20 cellular contexts compared by ENCODE assay signal in genomic region chr1:28280961-28281360, GRCh38. TPM values are rescaled to one million over a fixed set of nuclear protein-coding genes. Genes with fewer than 3 reads are reported as not detected.
DNase-seq lines count a peak whose midpoint lies in the region; ATAC-seq, FAIRE-seq and TF ChIP-seq lines count a peak whose summit lies in the region.
"Had no signal": no experiment of that assay in that cellular context is flagged by ENCODE, and none has a peak within 500 bp of the region (broad histone marks: within the 10 kb centered on the region; RNA-seq: fewer than 3 reads in every experiment).

No MANE protein-coding gene starts in this region.

- no peak for FAIRE-seq in H1 (lab: Jason Lieb, UNC)
- FAIRE-seq: GM12891, H54 had no signal

- no peak overlapping the region for H3K9ac ChIP-seq in IMR-90 (ENCODE audit: low read depth, low read length)
- no peak overlapping the region for H3K9ac ChIP-seq in H1 (replicated peaks in 1 of 4; ENCODE audit: extremely low read depth in 1 of 4, low read depth in 3 of 4, low read length in 3 of 4)
- peak overlapping the region in 1 of 2 donors; percentile 11 for H3K9ac ChIP-seq in liver (ENCODE audit: low read depth in 1 of 2, low read length in 2 of 2)
- H3K9ac ChIP-seq in subcutaneous abdominal adipose tissue (ENCODE audit: low read length in 5 of 5): peak overlapping the region in 3 of 5 donors; percentile 21 to 61 (median 55)
- H3K9ac ChIP-seq: BLaER1 had no signal

- H2BK12ac ChIP-seq in H1 (ENCODE audit: low read depth, low read length): no peak overlapping the region

- H3K27me3 ChIP-seq in IMR-90 (ENCODE audit: control insufficient read depth, insufficient read depth, low read length) (no peaks in the 10 kb centered on the region), H1 (replicated peaks in 1 of 4; ENCODE audit: control insufficient read depth in 3 of 4, extremely low read depth in 1 of 4, insufficient read depth in 3 of 4, low read length in 3 of 4) (no peaks in the 10 kb centered on the region), liver (ENCODE audit: control insufficient read depth in 4 of 4, insufficient read depth in 4 of 4, low read length in 3 of 4) (no peaks in the 10 kb centered on the region), subcutaneous abdominal adipose tissue (ENCODE audit: control insufficient read depth in 5 of 5, insufficient read depth in 4 of 5, low read length in 5 of 5) (no peaks in the 10 kb centered on the region)
- H3K27me3 ChIP-seq: BLaER1 had no signal

- no peak overlapping the region for H4K91ac ChIP-seq in IMR-90 (ENCODE audit: insufficient read depth, low read depth, low read length)
- no peak overlapping the region for H4K91ac ChIP-seq in H1 (replicated peaks; ENCODE audit: insufficient read length, low read length)

- intact Hi-C loops in IMR-90 (cut with micrococcal nuclease): no loop called here

- H3K4me1 ChIP-seq in IMR-90 (ENCODE audit: control insufficient read depth, insufficient read depth, low read length): no peaks in the 10 kb centered on the region
- no peaks in the 10 kb centered on the region for H3K4me1 ChIP-seq in H1 (replicated peaks in 1 of 4; ENCODE audit: control insufficient read depth in 3 of 4, insufficient read depth in 4 of 4, low read length in 3 of 4)
- peaks cover 22 to 53% (median 40%) of the 10 kb centered on the region in 4 donors for H3K4me1 ChIP-seq in liver (ENCODE audit: control insufficient read depth in 4 of 4, insufficient read depth in 4 of 4, low read length in 3 of 4)
- peaks cover 14 to 52% (median 46%) of the 10 kb centered on the region in 5 donors for H3K4me1 ChIP-seq in subcutaneous abdominal adipose tissue (ENCODE audit: control insufficient read depth in 5 of 5, insufficient read depth in 5 of 5, low read length in 5 of 5)

- peaks cover 11% of the 10 kb centered on the region; the same call in 1 of the 2 replicates for H3K9me1 ChIP-seq in IMR-90 (ENCODE audit: insufficient read depth, low read length)

- BruUV-seq in IMR-90 (replicated peaks; lab: Mats Ljungman, UMichigan): no TSS peak

- TF ChIP-seq RAD21 in IMR-90 (IDR thresholded peaks at IDR 0.05; ENCODE audit: low read length) (no peak), H1 (IDR thresholded peaks at IDR 0.05 in 1 of 2, conservative IDR thresholded peaks at IDR 0.05 in 1 of 2; ENCODE audit: low read depth in 2 of 2, low read length in 2 of 2) (no peak), liver (IDR thresholded peaks at IDR 0.05) (no peak)

- H3K36me3 ChIP-seq in IMR-90 (ENCODE audit: control insufficient read depth, insufficient read depth, low read length): peaks cover 60% of the 10 kb centered on the region
- H3K36me3 ChIP-seq in H1 (ENCODE audit: control insufficient read depth in 2 of 4, insufficient read depth in 4 of 4, low read length in 3 of 4): peaks cover 25 to 60% (median 43%) of the 10 kb centered on the region in 4 experiments
- H3K36me3 ChIP-seq in liver (ENCODE audit: control insufficient read depth in 4 of 4, insufficient read depth in 3 of 4, low read depth in 1 of 4, low read length in 3 of 4): peaks cover 6 to 28% (median 19%) of the 10 kb centered on the region in 4 donors
- H3K36me3 ChIP-seq in subcutaneous abdominal adipose tissue (ENCODE audit: control insufficient read depth in 5 of 5, insufficient read depth in 5 of 5, low read length in 5 of 5): peaks cover 6 to 51% (median 31%) of the 10 kb centered on the region in 5 donors

- DNase-seq in IMR-90: no peak
- DNase-seq in H1 (ENCODE audit: low read depth in 1 of 2, low spot score in 2 of 2): no peak
- no peak for DNase-seq in dedifferentiated amniotic fluid mesenchymal stem cell (ENCODE audit: extremely low spot score)
- DNase-seq in NCI-H1048 (lab: John Stamatoyannopoulos, UW): no peak
- DNase-seq in NCI-H1105 (lab: John Stamatoyannopoulos, UW): no peak
- DNase-seq: activated CD8-positive, alpha-beta memory T cell treated with anti-CD3 and anti-CD28 coated beads, Interleukin-2, amount 50 U/mL, for 4 hours; activated naive CD8-positive, alpha-beta T cell treated with anti-CD3 and anti-CD28 coated beads for 36 hours; Calu3; effector CD8-positive, alpha-beta T cell; erythroblast; NCI-H1092; NCI-H2029; NCI-H748 treated with DMSO at 0.1 percent for 48 hours; T-helper 9 cell had no signal

- H2AK9ac ChIP-seq in IMR-90 (replicated peaks; ENCODE audit: low read depth, low read length, poor library complexity): peak overlapping the region; percentile 19

- no peak overlapping the region for H3K4me3 ChIP-seq in IMR-90 (ENCODE audit: insufficient read depth, low read depth, low read length)
- no peak overlapping the region for H3K4me3 ChIP-seq in H1 (ENCODE audit: extremely low read depth in 1 of 4, insufficient read depth in 2 of 4, low read depth in 3 of 4, low read length in 4 of 4)
- H3K4me3 ChIP-seq in liver (ENCODE audit: low read depth in 1 of 3, low read length in 3 of 3): no peak overlapping the region
- peak overlapping the region; percentile 5 to 40 (median 13) for H3K4me3 ChIP-seq in subcutaneous abdominal adipose tissue (ENCODE audit: low read depth in 1 of 5, low read length in 5 of 5)
- H3K4me3 ChIP-seq: BLaER1 had no signal

- TF ChIP-seq EP300 in H1 (IDR thresholded peaks at IDR 0.05; ENCODE audit: borderline replicate concordance in 1 of 2, low read depth in 2 of 2, low read length in 2 of 2): no peak

- H4K20me1 ChIP-seq in IMR-90 (ENCODE audit: insufficient read depth, low read length): peaks cover 40% of the 10 kb centered on the region
- H4K20me1 ChIP-seq in H1 (replicated peaks in 1 of 2; ENCODE audit: control insufficient read depth in 1 of 2, insufficient read depth in 2 of 2, low read length in 2 of 2): peaks cover 0 to 5% of the 10 kb centered on the region in 2 experiments
- H4K20me1 ChIP-seq: BLaER1 had no signal

- H3K14ac ChIP-seq in IMR-90 (replicated peaks; ENCODE audit: low read depth, low read length): no peak overlapping the region
- no peak overlapping the region for H3K14ac ChIP-seq in H1 (ENCODE audit: insufficient read length)

- no peak overlapping the region for H4K8ac ChIP-seq in IMR-90 (ENCODE audit: low read depth in 2 of 2, low read length in 2 of 2)
- no peak overlapping the region for H4K8ac ChIP-seq in H1 (ENCODE audit: extremely low read depth, insufficient read depth, low read length)

- H2BK15ac ChIP-seq in IMR-90 (ENCODE audit: low read depth, low read length) (no peak overlapping the region), H1 (ENCODE audit: low read length) (no peak overlapping the region)

- dilution Hi-C loops in IMR-90 (cut with HindIII; ENCODE audit: low sequenced_read_pairs, unreplicated experiment): no loop called here

- H3K4me2 ChIP-seq in IMR-90 (ENCODE audit: low read depth, low read length) (no peak overlapping the region), H1 (ENCODE audit: insufficient read depth in 1 of 2, low read depth in 2 of 2, low read length in 2 of 2) (no peak overlapping the region)
- H3K4me2 ChIP-seq: BLaER1 had no signal

- H3K23ac ChIP-seq in IMR-90 (ENCODE audit: low read depth, low read length) (no peak overlapping the region), H1 (ENCODE audit: insufficient read length) (no peak overlapping the region)

- H2BK5ac ChIP-seq in IMR-90 (ENCODE audit: low read depth, low read length, poor library complexity, severe bottlenecking) (no peak overlapping the region), H1 (ENCODE audit: low read depth, low read length) (0 out of 2 replicates have a peak overlapping the region, but pooled peaks have one; percentile 24)

- no peaks in the 10 kb centered on the region for H3K23me2 ChIP-seq in H1 (ENCODE audit: low read depth, low read length)

- no peak overlapping the region for H4K5ac ChIP-seq in IMR-90 (ENCODE audit: low read depth, low read length)
- H4K5ac ChIP-seq in H1 (ENCODE audit: insufficient read length, low read depth, low read length): no peak overlapping the region

- no peak for ATAC-seq in IMR-90 (ENCODE audit: low read depth)
- ATAC-seq: WTC11 had no signal

- H3K9me3 ChIP-seq in IMR-90 (ENCODE audit: control insufficient read depth, insufficient read depth, low read length) (no peaks in the 10 kb centered on the region), H1 (ENCODE audit: insufficient read depth in 2 of 2, low read depth in 1 of 2, low read length in 1 of 2) (no peaks in the 10 kb centered on the region), liver (ENCODE audit: control insufficient read depth in 4 of 4, low read length in 3 of 4) (no peaks in the 10 kb centered on the region), subcutaneous abdominal adipose tissue (ENCODE audit: control insufficient read depth in 5 of 5, low read length in 5 of 5) (no peaks in the 10 kb centered on the region)
- H3K9me3 ChIP-seq: BLaER1 had no signal

- H3K79me1 ChIP-seq in IMR-90 (ENCODE audit: low read depth in 1 of 2, low read length in 2 of 2): peaks cover 18 to 54% of the 10 kb centered on the region in 2 experiments
- no peaks in the 10 kb centered on the region for H3K79me1 ChIP-seq in H1 (ENCODE audit: low read depth, low read length)

- no peak for TF ChIP-seq POLR2A in IMR-90 (IDR thresholded peaks at IDR 0.05; ENCODE audit: low read depth, low read length)
- no peak for TF ChIP-seq POLR2A in H1 (IDR thresholded peaks at IDR 0.05; ENCODE audit: control extremely low read depth in 1 of 2, low read depth in 2 of 2, low read length in 2 of 2)

- TF ChIP-seq CTCF in IMR-90 (conservative IDR thresholded peaks at IDR 0.05; ENCODE audit: low read depth, low read length) (no peak), H1 (IDR thresholded peaks at IDR 0.05; ENCODE audit: control extremely low read depth in 1 of 3, insufficient read depth in 1 of 3, low read depth in 1 of 3, low read length in 3 of 3) (no peak), liver (IDR thresholded peaks at IDR 0.05; ENCODE audit: low read depth, low read length, missing input control) (no peak)

- no peak overlapping the region for H2BK20ac ChIP-seq in IMR-90 (ENCODE audit: low read depth, low read length)
- no peak overlapping the region for H2BK20ac ChIP-seq in H1 (ENCODE audit: low read length)

- WGBS in IMR-90 (ENCODE audit: extremely low coverage in 2 of 2, insufficient read length in 1 of 2), 2 experiments: no CpG with 5 or more reads among the region's 5 CpGs
- 98% methylated on average over 5 of the region's 5 CpGs; no CpG with 5 or more reads in 1 of the 2 experiments for WGBS in H1 (ENCODE audit: extremely low coverage in 1 of 2, insufficient coverage in 1 of 2, insufficient read length in 1 of 2, insufficient replicate concordance in 2 of 2, low coverage in 1 of 2, low lambda C conversion rate in 2 of 2, missing lambda C conversion rate in 1 of 2), 2 experiments
- 59% methylated on average over 5 of the region's 5 CpGs for WGBS in liver

- H3K4ac ChIP-seq in IMR-90 (ENCODE audit: low read depth, low read length) (no peak overlapping the region), H1 (replicated peaks; ENCODE audit: insufficient read length, low read depth, low read length) (no peak overlapping the region)

- H3K79me2 ChIP-seq in H1 (ENCODE audit: control insufficient read depth in 1 of 2, insufficient read depth in 2 of 2, low read length in 2 of 2): no peaks in the 10 kb centered on the region

- H3K56ac ChIP-seq in IMR-90 (ENCODE audit: extremely low read depth, insufficient read depth, low read length) (no peak overlapping the region), H1 (replicated peaks; ENCODE audit: insufficient read length, low read depth, low read length) (no peak overlapping the region)

- no peak overlapping the region for H2AK5ac ChIP-seq in IMR-90 (ENCODE audit: low read depth, low read length)
- no peak overlapping the region for H2AK5ac ChIP-seq in H1 (ENCODE audit: low read depth, low read length)

- CTCF ChIA-PET in IMR-90 (lab: Yijun Ruan, JAX): no interaction called here
- CTCF ChIA-PET in H1 (lab: Charles Lee; ENCODE audit: partially characterized antibody): interaction anchor here (0.6 to 2.7 kb wide), 4 partner anchors 32 to 356 kb away, joined by 3 to 9 read pairs (median 3); no protein-coding TSS in a partner anchor

- H2BK120ac ChIP-seq in IMR-90 (ENCODE audit: low read depth, low read length) (no peak overlapping the region), H1 (replicated peaks; ENCODE audit: low read depth, low read length) (no peak overlapping the region)

- H2AFZ ChIP-seq in IMR-90 (replicated peaks; ENCODE audit: low read length, poor library complexity) (no peak overlapping the region), H1 (ENCODE audit: low read length) (no peak overlapping the region)

- POLR2A ChIA-PET in IMR-90 (lab: Charles Lee; ENCODE audit: unreplicated experiment): no interaction called here
- POLR2A ChIA-PET in H1 (lab: Charles Lee; ENCODE audit: partially characterized antibody): interaction anchor here (1.2 to 20.8 kb wide), 4 partner anchors 8 to 32 kb away, joined by 3 to 324 read pairs (median 5); partner anchors contain the start of gene SESN2

- in situ Hi-C loops in IMR-90 (cut with MboI; ENCODE audit: low sequenced_read_pairs): no loop called here

- H3K18ac ChIP-seq in IMR-90 (ENCODE audit: low read depth, low read length) (no peak overlapping the region), H1 (ENCODE audit: extremely low read depth, low read length) (no peak overlapping the region)

- no peak overlapping the region for H3K27ac ChIP-seq in IMR-90 (ENCODE audit: insufficient read depth, low read length)
- no peak overlapping the region for H3K27ac ChIP-seq in H1 (ENCODE audit: low read depth, low read length)
- H3K27ac ChIP-seq in liver (ENCODE audit: low read depth in 1 of 2, low read length in 2 of 2): peak overlapping the region; percentile 79 to 83
- peak overlapping the region; percentile 89 for H3K27ac ChIP-seq in subcutaneous abdominal adipose tissue (ENCODE audit: low read depth, low read length)
- H3K27ac ChIP-seq: BLaER1 had no signal

RNA-seq across cellular contexts. Expression of gene SESN2, which starts 21.6 kb away (rescaled TPM):
- total RNA-seq in IMR-90 (2012; rRNA removed) (8.1 and 10.2 TPM in 2 replicates), liver (10 to 100 TPM in 1 of 2 donors, 1 to 10 TPM in 1; 5.5 to 10.6 TPM)
- polyA plus RNA-seq in IMR-90 (2012; rRNA removed) (20.9 and 21.7 TPM in 2 replicates), H1 (2011; rRNA removed) (33.0 and 54.4 TPM in 2 replicates), liver (10 to 100 TPM; 10.7 to 13.0 TPM)
- polyA plus RNA-seq in IMR-90 (2012; cell fraction: cytosol; rRNA removed): 12.0 and 27.8 TPM in 2 replicates
- polyA plus RNA-seq in IMR-90 (2012; cell fraction: nucleus; rRNA removed; ENCODE audit: low replicate concordance): 32.4 and 50.9 TPM in 2 replicates
- 22.6 and 25.1 TPM in 2 replicates for total RNA-seq in H1 (2021; fragmentation: NEBNext Ultra II Directional; extraction: Animal tissue kit (Norgen Biotek cat#: 25700))
- polyA plus RNA-seq in H1 (2011; cell fraction: cytosol; rRNA removed): 37.0 TPM
- 57.7 TPM for polyA plus RNA-seq in H1 (2011; cell fraction: nucleus; rRNA removed)
- polyA plus RNA-seq in H1 (2012, experiment 1 of 2): 21.4 to 30.0 TPM (median 25.6 TPM) in 4 replicates
- polyA plus RNA-seq in H1 (2012, experiment 2 of 2): 37.1 TPM
- 20.7 TPM for polyA plus RNA-seq in H1 (2013, experiment 1 of 2)
- 19.6 TPM for polyA plus RNA-seq in H1 (2013, experiment 2 of 2)
- polyA minus RNA-seq in H1 (2011; rRNA and poly(A)+ RNA removed): 35.6 and 41.8 TPM in 2 replicates
- 33.8 TPM for polyA minus RNA-seq in H1 (2011; cell fraction: cytosol; rRNA and poly(A)+ RNA removed)
- 23.1 TPM for polyA minus RNA-seq in H1 (2011; cell fraction: nucleus; rRNA and poly(A)+ RNA removed)

RNA-seq across cellular contexts. Expression of gene ATP5IF1, which starts 45.0 kb away (rescaled TPM):
- 33.7 and 120 TPM in 2 replicates for total RNA-seq in IMR-90 (2012; rRNA removed)
- polyA plus RNA-seq in IMR-90 (2012; rRNA removed): 105 and 143 TPM in 2 replicates
- polyA plus RNA-seq in IMR-90 (2012; cell fraction: cytosol; rRNA removed): 291 and 630 TPM in 2 replicates
- 54.6 and 152 TPM in 2 replicates for polyA plus RNA-seq in IMR-90 (2012; cell fraction: nucleus; rRNA removed; ENCODE audit: low replicate concordance)
- total RNA-seq in H1 (2021; fragmentation: NEBNext Ultra II Directional; extraction: Animal tissue kit (Norgen Biotek cat#: 25700)): 198 and 202 TPM in 2 replicates
- 242 and 292 TPM in 2 replicates for polyA plus RNA-seq in H1 (2011; rRNA removed)
- 541 TPM for polyA plus RNA-seq in H1 (2011; cell fraction: cytosol; rRNA removed)
- polyA plus RNA-seq in H1 (2011; cell fraction: nucleus; rRNA removed): 149 TPM
- polyA plus RNA-seq in H1 (2012, experiment 1 of 2): 353 to 427 TPM (median 404 TPM) in 4 replicates
- 148 TPM for polyA plus RNA-seq in H1 (2012, experiment 2 of 2)
- polyA plus RNA-seq in H1 (2013, experiment 1 of 2): 547 TPM
- polyA plus RNA-seq in H1 (2013, experiment 2 of 2): 580 TPM
- 16.3 and 22.7 TPM in 2 replicates for polyA minus RNA-seq in H1 (2011; rRNA and poly(A)+ RNA removed)
- 88.7 TPM for polyA minus RNA-seq in H1 (2011; cell fraction: cytosol; rRNA and poly(A)+ RNA removed)
- 56.0 TPM for polyA minus RNA-seq in H1 (2011; cell fraction: nucleus; rRNA and poly(A)+ RNA removed)
- 100 to 1,000 TPM; 136 to 154 TPM for total RNA-seq in liver
- polyA plus RNA-seq in liver: 100 to 1,000 TPM; 181 to 456 TPM

RNA-seq across cellular contexts. Expression of gene MED18, which starts 47.9 kb away (rescaled TPM):
- total RNA-seq in IMR-90 (2012; rRNA removed): 28.9 and 32.8 TPM in 2 replicates
- 12.2 and 12.9 TPM in 2 replicates for polyA plus RNA-seq in IMR-90 (2012; rRNA removed)
- polyA plus RNA-seq in IMR-90 (2012; cell fraction: cytosol; rRNA removed): 8.0 and 8.7 TPM in 2 replicates
- 3.9 and 6.0 TPM in 2 replicates for polyA plus RNA-seq in IMR-90 (2012; cell fraction: nucleus; rRNA removed; ENCODE audit: low replicate concordance)
- 10.4 and 13.7 TPM in 2 replicates for total RNA-seq in H1 (2021; fragmentation: NEBNext Ultra II Directional; extraction: Animal tissue kit (Norgen Biotek cat#: 25700))
- polyA plus RNA-seq in H1 (2011; rRNA removed): 17.3 and 17.5 TPM in 2 replicates
- polyA plus RNA-seq in H1 (2011; cell fraction: cytosol; rRNA removed): 16.2 TPM
- polyA plus RNA-seq in H1 (2011; cell fraction: nucleus; rRNA removed): 16.7 TPM
- polyA plus RNA-seq in H1 (2012, experiment 1 of 2): 16.1 to 19.7 TPM (median 16.4 TPM) in 4 replicates
- polyA plus RNA-seq in H1 (2012, experiment 2 of 2): 22.1 TPM
- polyA plus RNA-seq in H1 (2013, experiment 1 of 2): 8.0 TPM
- polyA plus RNA-seq in H1 (2013, experiment 2 of 2): 8.4 TPM
- polyA minus RNA-seq in H1 (2011; rRNA and poly(A)+ RNA removed): 42.5 and 46.4 TPM in 2 replicates
- 19.9 TPM for polyA minus RNA-seq in H1 (2011; cell fraction: cytosol; rRNA and poly(A)+ RNA removed)
- 10.2 TPM for polyA minus RNA-seq in H1 (2011; cell fraction: nucleus; rRNA and poly(A)+ RNA removed)
- 10 to 100 TPM; 13.0 to 18.5 TPM for total RNA-seq in liver
- 10 to 100 TPM in 1 of 2 donors, 1 to 10 TPM in 1; 7.4 to 10.9 TPM for polyA plus RNA-seq in liver

RNA-seq across cellular contexts. Expression of gene DNAJC8, which starts 48.1 kb away (rescaled TPM):
- total RNA-seq in IMR-90 (2012; rRNA removed) (53.6 and 70.5 TPM in 2 replicates), liver (10 to 100 TPM; 14.9 to 23.9 TPM)
- polyA plus RNA-seq in IMR-90 (2012; rRNA removed) (77.0 and 81.0 TPM in 2 replicates), H1 (2011; rRNA removed) (74.1 and 116 TPM in 2 replicates), liver (10 to 100 TPM; 26.5 to 38.6 TPM)
- polyA plus RNA-seq in IMR-90 (2012; cell fraction: cytosol; rRNA removed): 16.8 and 33.3 TPM in 2 replicates
- 9.8 and 42.2 TPM in 2 replicates for polyA plus RNA-seq in IMR-90 (2012; cell fraction: nucleus; rRNA removed; ENCODE audit: low replicate concordance)
- 129 and 134 TPM in 2 replicates for total RNA-seq in H1 (2021; fragmentation: NEBNext Ultra II Directional; extraction: Animal tissue kit (Norgen Biotek cat#: 25700))
- 105 TPM for polyA plus RNA-seq in H1 (2011; cell fraction: cytosol; rRNA removed)
- polyA plus RNA-seq in H1 (2011; cell fraction: nucleus; rRNA removed): 44.7 TPM
- 116 to 133 TPM (median 119 TPM) in 4 replicates for polyA plus RNA-seq in H1 (2012, experiment 1 of 2)
- polyA plus RNA-seq in H1 (2012, experiment 2 of 2): 116 TPM
- 155 TPM for polyA plus RNA-seq in H1 (2013, experiment 1 of 2)
- polyA plus RNA-seq in H1 (2013, experiment 2 of 2): 156 TPM
- polyA minus RNA-seq in H1 (2011; rRNA and poly(A)+ RNA removed): 31.2 and 38.8 TPM in 2 replicates
- 19.2 TPM for polyA minus RNA-seq in H1 (2011; cell fraction: cytosol; rRNA and poly(A)+ RNA removed)
- polyA minus RNA-seq in H1 (2011; cell fraction: nucleus; rRNA and poly(A)+ RNA removed): 23.8 TPM

Comparison
In these comparisons a context has a peak if more than half of its experiments do, and no peak if none do; other contexts are left out.
1. H3K27ac ChIP-seq: peak in liver (2 of 2) and subcutaneous abdominal adipose tissue (single experiment); none in IMR-90 (single experiment) and H1 (single experiment).
2. H3K4me3 ChIP-seq: peak in subcutaneous abdominal adipose tissue (5 of 5); none in IMR-90 (single experiment), H1 (0 of 4) and liver (0 of 3).
3. H3K9ac ChIP-seq: peak in subcutaneous abdominal adipose tissue (3 of 5); none in IMR-90 (single experiment) and H1 (0 of 4).